ENCODE assay signal across 21 cellular contexts in the genomic region with DNA sequence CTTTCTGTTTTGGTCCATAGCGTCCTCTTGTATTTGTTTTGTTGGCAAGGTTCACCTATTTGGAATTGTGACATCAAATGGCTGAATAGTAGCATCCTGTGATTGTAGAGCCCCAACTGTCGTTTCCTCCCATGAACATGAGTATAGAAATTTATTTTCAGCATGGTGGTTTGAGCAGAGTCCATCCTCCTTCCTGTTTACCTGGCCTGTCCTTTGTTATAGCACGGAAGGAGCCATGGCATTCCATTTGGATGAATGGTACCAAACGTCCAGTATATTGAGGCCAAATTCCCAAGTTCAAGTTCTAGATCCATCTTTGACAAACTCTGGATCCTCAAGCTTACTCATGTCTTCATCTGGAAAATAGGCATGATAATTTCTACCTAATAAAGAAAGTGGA. TPM values are rescaled to one million over a fixed set of nuclear protein-coding genes. Genes with fewer than 3 reads are reported as not detected.
A peak's percentile ranks its signal among the peaks of the same experiment; 100 is the strongest.
DNase-seq lines count a peak whose midpoint lies in the region; ATAC-seq, FAIRE-seq and TF ChIP-seq lines count a peak whose summit lies in the region.
"Had no signal": no experiment of that assay in that cellular context is flagged by ENCODE, and none has a peak within 500 bp of the region (broad histone marks: within the 10 kb centered on the region; RNA-seq: fewer than 3 reads in every experiment).

No MANE protein-coding gene starts in this region.

- H3K9ac ChIP-seq in kidney (ENCODE audit: low read length in 2 of 2) (no peak overlapping the region), subcutaneous abdominal adipose tissue (ENCODE audit: low read length in 5 of 5) (no peak overlapping the region)

- no peaks in the 10 kb centered on the region for H3K9me3 ChIP-seq in kidney (ENCODE audit: control insufficient read depth in 1 of 2, low read length in 2 of 2)
- H3K9me3 ChIP-seq in subcutaneous abdominal adipose tissue (ENCODE audit: control insufficient read depth in 5 of 5, low read length in 5 of 5) = no peaks in the 10 kb centered on the region
- H3K9me3 ChIP-seq: A549 had no signal

- intact Hi-C loops in left ventricle myocardium superior (cut with micrococcal nuclease) = no loop called here
- intact Hi-C loops in left cardiac atrium (cut with DNase I) = no loop called here
- intact Hi-C loops in kidney (cut with DNase I) = no loop called here

- peak; percentile 24 for ATAC-seq in left ventricle myocardium superior
- no peak for ATAC-seq in left cardiac atrium
- ATAC-seq: A549 had no signal

- no peak for FAIRE-seq in kidney (lab: Jason Lieb, UNC)
- FAIRE-seq: A549, D721Med, GM12892, RCC 7860 had no signal

- H3K27me3 ChIP-seq in subcutaneous abdominal adipose tissue (ENCODE audit: control insufficient read depth in 5 of 5, insufficient read depth in 4 of 5, low read length in 5 of 5) = no peaks in the 10 kb centered on the region
- no peaks in the 10 kb centered on the region for H3K27me3 ChIP-seq in H7 (ENCODE audit: control insufficient read depth, insufficient read depth, low read length)

- H3K4me3 ChIP-seq in kidney (ENCODE audit: low read length in 2 of 2) (no peak overlapping the region), subcutaneous abdominal adipose tissue (ENCODE audit: low read depth in 1 of 5, low read length in 5 of 5) (no peak overlapping the region), H7 (ENCODE audit: insufficient read depth, low read depth, low read length) (no peak overlapping the region)
- H3K4me3 ChIP-seq: A549 had no signal

- DNase-seq in left ventricle myocardium superior (no peak), left cardiac atrium (no peak), dermis blood vessel endothelial cell (peak; percentile 63), kidney (no peak), ecto neural progenitor cell (ENCODE audit: low spot score) (no peak), H7 (no peak)
- DNase-seq in stimulated activated CD4-positive, alpha-beta T cell treated with anti-CD3 and anti-CD28 coated beads, Interleukin-4, amount 100 ng/mL, for 4 hours = no peak
- DNase-seq: DMS79 treated with DMSO at 0.1 percent for 48 hours, GDM1, GOT3, HFFc6, Karpas-422, NCI-H1417, NCI-H2029, NCI-H2171 treated with DMSO at 0.1 percent for 48 hours, NCI-H82 had no signal

- no peaks in the 10 kb centered on the region for H3K4me1 ChIP-seq in kidney (ENCODE audit: control insufficient read depth in 1 of 2, insufficient read depth in 1 of 2, low read depth in 1 of 2, low read length in 2 of 2)
- H3K4me1 ChIP-seq in subcutaneous abdominal adipose tissue (ENCODE audit: control insufficient read depth in 5 of 5, insufficient read depth in 5 of 5, low read length in 5 of 5) = peaks cover 0 to 41% (median 15%) of the 10 kb centered on the region in 5 donors

- H3K27ac ChIP-seq in kidney (ENCODE audit: low read depth in 2 of 2, low read length in 2 of 2) = peak overlapping the region; percentile 9 to 45
- peak overlapping the region; percentile 73 for H3K27ac ChIP-seq in subcutaneous abdominal adipose tissue (ENCODE audit: low read depth, low read length)
- H3K27ac ChIP-seq: A549 had no signal

- H3K36me3 ChIP-seq in kidney (ENCODE audit: control insufficient read depth in 1 of 2, insufficient read depth in 2 of 2, low read length in 2 of 2) (no peaks in the 10 kb centered on the region), subcutaneous abdominal adipose tissue (ENCODE audit: control insufficient read depth in 5 of 5, insufficient read depth in 5 of 5, low read length in 5 of 5) (no peaks in the 10 kb centered on the region), H7 (replicated peaks; ENCODE audit: control insufficient read depth, insufficient read depth, low read length) (no peaks in the 10 kb centered on the region)

- TF ChIP-seq CTCF in kidney (IDR thresholded peaks at IDR 0.05; ENCODE audit: borderline replicate concordance, extremely low read depth, insufficient read depth) = no peak

RNA-seq across cellular contexts. Expression of a gene that starts 16.8 kb away (rescaled TPM):
- total RNA-seq in left ventricle myocardium superior (6.5 TPM), left cardiac atrium (10 to 100 TPM in 1 of 2 donors, 1 to 10 TPM in 1; 9.6 to 12.2 TPM), dermis blood vessel endothelial cell (25.6 and 26.4 TPM in 2 replicates), kidney (14.7 TPM)
- 4.9 TPM for polyA plus RNA-seq in kidney (ENCODE audit: insufficient read depth, low read depth, low replicate concordance)
- total RNA-seq in H7 (2014; rRNA removed; shearing (Covaris generic)) = 4.0 and 5.3 TPM in 2 replicates
